ENCODE assay signal across 8 cellular contexts in the genomic region with DNA sequence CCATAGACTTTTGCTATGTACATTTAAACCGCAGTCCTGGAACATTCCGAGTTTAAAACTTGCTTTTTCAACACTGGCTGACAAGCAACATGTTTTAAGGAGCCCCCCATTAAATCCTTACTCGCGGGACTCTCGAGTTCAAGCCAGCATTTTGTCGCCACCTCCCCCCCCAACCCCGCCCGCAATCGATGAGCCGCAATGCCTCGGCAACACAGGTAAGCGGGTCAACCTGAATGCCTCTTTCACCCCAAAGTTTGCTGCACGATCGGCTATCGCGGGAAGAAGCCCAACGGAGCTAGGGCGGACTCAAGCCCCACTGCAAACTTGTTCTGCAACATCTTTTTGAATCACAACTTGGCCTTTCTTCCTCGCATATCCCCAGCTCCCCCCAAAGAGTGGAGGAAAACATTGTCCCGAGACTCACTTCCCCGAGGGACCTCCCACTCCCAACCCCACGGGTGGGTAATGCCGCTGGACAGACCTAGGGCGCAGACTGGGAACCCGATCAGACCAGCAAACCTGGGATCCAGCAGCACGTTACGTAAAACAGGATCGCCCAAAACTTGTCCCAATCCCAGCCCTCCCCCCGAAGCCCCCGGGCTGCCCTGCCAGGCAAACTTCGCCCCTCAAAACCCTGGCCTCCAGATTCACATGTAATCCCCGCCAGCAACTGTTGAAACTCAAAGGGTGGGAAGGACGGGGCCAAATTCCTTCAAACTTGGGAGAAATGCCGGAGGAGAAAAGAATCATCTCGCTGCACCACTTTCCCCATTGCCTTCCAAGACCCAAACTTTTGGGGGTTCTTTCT. TPM values are rescaled to one million over a fixed set of nuclear protein-coding genes. Genes with fewer than 3 reads are reported as not detected.
A peak's percentile ranks its signal among the peaks of the same experiment; 100 is the strongest.
DNase-seq lines count a peak whose midpoint lies in the region; ATAC-seq and TF ChIP-seq lines count a peak whose summit lies in the region.

No MANE protein-coding gene starts in this region.

- POLR2A ChIA-PET in A673 (lab: Charles Lee; ENCODE audit: low non-redundant PET), result interaction anchor here (0.6 to 1.0 kb wide), 5 partner anchors 109 to 638 kb away, joined by 3 to 9 read pairs (median 4); no protein-coding TSS in a partner anchor

- peaks cover 42% of the 10 kb centered on the region for H3K4me1 Mint-ChIP-seq in activated naive CD4-positive, alpha-beta T cell treated with anti-CD3 and anti-CD28 coated beads, Interleukin-2, amount 50 U/mL, for 24 hours

- no peaks in the 10 kb centered on the region for H3K9me3 Mint-ChIP-seq in activated naive CD4-positive, alpha-beta T cell treated with anti-CD3 and anti-CD28 coated beads, Interleukin-2, amount 50 U/mL, for 24 hours

- H3K27me3 ChIP-seq in A673 (replicated peaks; ENCODE audit: insufficient read depth, low read depth, low read length, poor library complexity) (no peaks in the 10 kb centered on the region), spleen (replicated peaks in 1 of 7) (no peaks in the 10 kb centered on the region)

- H3K4me1 ChIP-seq in A673 (ENCODE audit: insufficient read depth, low read length, poor library complexity, severe bottlenecking), result peaks cover 38% of the 10 kb centered on the region
- H3K4me1 ChIP-seq in spleen, result peaks cover 19 to 64% (median 39%) of the 10 kb centered on the region in 6 donors

- H3K36me3 Mint-ChIP-seq in activated naive CD4-positive, alpha-beta T cell treated with anti-CD3 and anti-CD28 coated beads, Interleukin-2, amount 50 U/mL, for 24 hours, result peaks cover 30% of the 10 kb centered on the region

- no peak for ATAC-seq in HG02885 (IDR thresholded peaks at IDR 0.05; ENCODE audit: poor library complexity, unreplicated experiment)
- no peak for ATAC-seq in HG02870 (IDR thresholded peaks at IDR 0.05; ENCODE audit: unreplicated experiment)

- H3K4me3 ChIP-seq in A673 (ENCODE audit: low read depth, low read length, poor library complexity, severe bottlenecking) (peak overlapping the region; percentile 74), iPS-11a (ENCODE audit: low read depth, low read length) (peak overlapping the region; percentile 98), spleen (peak overlapping the region; percentile 80 to 99 (median 94))

- H3K9me3 ChIP-seq in A673 (ENCODE audit: low read depth, low read length, poor library complexity, severe bottlenecking) (no peaks in the 10 kb centered on the region), spleen (no peaks in the 10 kb centered on the region)

- H3K36me3 ChIP-seq in A673 (ENCODE audit: insufficient read depth, low read length, poor library complexity, severe bottlenecking), result peaks cover 28% of the 10 kb centered on the region
- H3K36me3 ChIP-seq in spleen, result peaks cover 5 to 46% (median 32%) of the 10 kb centered on the region in 6 donors

- DNase-seq in A673 (ENCODE audit: low spot score), result peak; percentile 40
- DNase-seq in HK-2 (ENCODE audit: unreplicated experiment), result peak; percentile 38
- DNase-seq in spleen, result peak; percentile 87
- DNase-seq in superior temporal gyrus (ENCODE audit: extremely low spot score), result no peak

- TF ChIP-seq POLR2A in spleen (IDR thresholded peaks at IDR 0.05), result no peak

- H3K27me3 Mint-ChIP-seq in activated naive CD4-positive, alpha-beta T cell treated with anti-CD3 and anti-CD28 coated beads, Interleukin-2, amount 50 U/mL, for 24 hours, result no peaks in the 10 kb centered on the region

- H3K27ac Mint-ChIP-seq in activated naive CD4-positive, alpha-beta T cell treated with anti-CD3 and anti-CD28 coated beads, Interleukin-2, amount 50 U/mL, for 24 hours, result peak overlapping the region; percentile 99

- H3K27ac ChIP-seq in A673 (ENCODE audit: low read depth, low read length, poor library complexity, severe bottlenecking), result peak overlapping the region; percentile 97
- H3K27ac ChIP-seq in spleen, result peak overlapping the region; percentile 92 to 100 (median 100)

- CTCF ChIA-PET in A673 (lab: Charles Lee), result interaction anchor here (0.6 to 1.3 kb wide), 5 partner anchors 24 to 858 kb away, joined by 3 to 10 read pairs (median 5); no protein-coding TSS in a partner anchor

- TSS peak; percentile 29 for BruUV-seq in A673 (replicated peaks; lab: Mats Ljungman, UMichigan)

- TF ChIP-seq CTCF in A673 (conservative IDR thresholded peaks at IDR 0.05; ENCODE audit: low read depth, low read length) (no peak), spleen (IDR thresholded peaks at IDR 0.05 in 8 of 11, conservative IDR thresholded peaks at IDR 0.05 in 3 of 11) (no peak)

- intact Hi-C loops in A673 (cut with micrococcal nuclease; ENCODE audit: unreplicated experiment) (loop anchor here (5.0 to 10.0 kb wide), 2 partner anchors 110 to 417 kb away; no protein-coding TSS in a partner anchor), spleen (cut with DNase I; ENCODE audit: low total_unique reads) (no loop called here)

- H3K4me3 Mint-ChIP-seq in activated naive CD4-positive, alpha-beta T cell treated with anti-CD3 and anti-CD28 coated beads, Interleukin-2, amount 50 U/mL, for 24 hours, result peak overlapping the region; percentile 97

- 0 to 1% (median 0%) methylated on average over 34 to 35 of the region's 35 CpGs for WGBS in spleen, 5 donors

RNA-seq across cellular contexts. Expression of a gene that starts 0.6 kb away (rescaled TPM):
- 69.5 and 77.1 TPM in 2 replicates for total RNA-seq in A673 (2021)
- total RNA-seq in spleen, result 100 to 1,000 TPM; 274 to 443 (median 324) TPM
- 100 to 1,000 TPM in 1 of 3 donors, 10 to 100 TPM in 2; 65.7 to 106 (median 92.4) TPM for polyA plus RNA-seq in spleen
